Comparison of ENCODE assay signal across 9 cellular contexts in the genomic region with DNA sequence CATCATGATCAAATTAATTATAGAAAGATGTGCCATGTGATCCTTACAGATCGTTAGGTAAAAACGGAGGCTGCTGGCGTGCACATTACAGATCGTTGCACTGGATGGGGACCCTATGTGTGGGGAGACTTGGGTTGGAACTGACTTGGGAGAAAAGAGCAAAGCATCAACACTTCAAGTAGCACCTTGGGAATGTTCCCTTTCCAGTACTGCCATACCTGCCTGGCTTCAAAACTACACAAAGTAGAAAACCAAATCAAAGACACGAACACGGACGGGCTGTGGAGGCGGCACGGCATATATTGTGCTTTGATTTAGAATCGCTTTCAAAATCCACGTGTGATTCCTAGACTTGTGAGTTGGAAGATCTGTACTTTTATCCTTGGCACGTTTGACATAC. TPM values are rescaled to one million over a fixed set of nuclear protein-coding genes. Genes with fewer than 3 reads are reported as not detected.
A peak's percentile ranks its signal among the peaks of the same experiment; 100 is the strongest.
DNase-seq lines count a peak whose midpoint lies in the region; FAIRE-seq and TF ChIP-seq lines count a peak whose summit lies in the region.
"Had no signal": no experiment of that assay in that cellular context is flagged by ENCODE, and none has a peak within 500 bp of the region (broad histone marks: within the 10 kb centered on the region; RNA-seq: fewer than 3 reads in every experiment).

No MANE protein-coding gene starts in this region.

- H4K20me1 ChIP-seq in OCI-LY7 (ENCODE audit: insufficient read depth, low read length), result no peaks in the 10 kb centered on the region

- H3K4me3 ChIP-seq in GM06990 (replicated peaks; ENCODE audit: low read depth, low read length) (peak overlapping the region; percentile 69), OCI-LY7 (ENCODE audit: low read depth, low read length, poor library complexity, severe bottlenecking) (peak overlapping the region; percentile 94), prostate gland (peak overlapping the region; percentile 47 to 51)

- intact Hi-C loops in OCI-LY7 (cut with micrococcal nuclease; ENCODE audit: unreplicated experiment) (no loop called here), prostate gland (cut with DNase I) (loop anchor here (5.0 kb wide), 1 partner anchor 88 kb away; no protein-coding TSS in a partner anchor), posterior cingulate gyrus (cut with DNase I) (loop anchor here (5.0 to 10.0 kb wide), 2 partner anchors 43 to 145 kb away; a partner anchor contains a TSS)

- BruUV-seq in OCI-LY7 (replicated peaks; lab: Mats Ljungman, UMichigan), result TSS peak; percentile 74

- peak overlapping the region; percentile 91; the same call in 1 of the 2 replicates for H2AFZ ChIP-seq in OCI-LY7 (ENCODE audit: low read length)

- WGBS in prostate gland, result 3% methylated on average over 12 of the region's 12 CpGs

- H3K9me3 ChIP-seq in OCI-LY7 (ENCODE audit: low read length) (no peaks in the 10 kb centered on the region), prostate gland (no peaks in the 10 kb centered on the region)

- no peaks in the 10 kb centered on the region for H3K9me2 ChIP-seq in OCI-LY7 (ENCODE audit: insufficient read depth, low read length)

- H3K27me3 ChIP-seq in GM06990 (replicated peaks; ENCODE audit: control insufficient read depth, insufficient read depth, low read length), result no peaks in the 10 kb centered on the region
- no peaks in the 10 kb centered on the region for H3K27me3 ChIP-seq in prostate gland (replicated peaks; ENCODE audit: insufficient read depth)

- peak overlapping the region; percentile 90 for H3K4me2 ChIP-seq in OCI-LY7 (ENCODE audit: low read length)

- peaks cover 58% of the 10 kb centered on the region for H3K79me2 ChIP-seq in OCI-LY7 (ENCODE audit: insufficient read depth, low read depth, low read length)

- CTCF ChIA-PET in OCI-LY7 (lab: Charles Lee; ENCODE audit: unreplicated experiment), result interaction anchor here (1.0 kb wide), 1 partner anchor 17 kb away, joined by 3 read pairs; no protein-coding TSS in a partner anchor

- DNase-seq in GM06990 (ENCODE audit: extremely low read depth, insufficient read length), result no peak
- peak; percentile 8 for DNase-seq in OCI-LY7 (ENCODE audit: low spot score)
- DNase-seq in epithelial cell of prostate (ENCODE audit: low read depth, low spot score), result no peak
- DNase-seq in prostate gland (ENCODE audit: low spot score), result no peak
- DNase-seq in posterior cingulate gyrus, result no peak
- no peak for DNase-seq in LoVo (ENCODE audit: low spot score)
- no peak for DNase-seq in GM19239 (ENCODE audit: insufficient read length, low spot score)
- no peak for DNase-seq in NOMO-1 treated with dmso at 0.1 percent for 144 hours (lab: John Stamatoyannopoulos, UW; ENCODE audit: unreplicated experiment)
- DNase-seq: NCI-H2081 had no signal

- H3K27ac ChIP-seq in OCI-LY7 (ENCODE audit: low read depth, low read length, poor library complexity, severe bottlenecking), result peak overlapping the region; percentile 81
- H3K27ac ChIP-seq in epithelial cell of prostate, result peak overlapping the region; percentile 61
- H3K27ac ChIP-seq in prostate gland, result peak overlapping the region in 1 of 2 donors; percentile 82

- TF ChIP-seq CTCF in GM06990 (IDR thresholded peaks at IDR 0.05; ENCODE audit: insufficient read depth, low read length, poor library complexity, severe bottlenecking) (no peak), OCI-LY7 (conservative IDR thresholded peaks at IDR 0.05; ENCODE audit: low read length) (no peak), prostate gland (IDR thresholded peaks at IDR 0.05) (no peak)

- FAIRE-seq in GM19239 (lab: Jason Lieb, UNC), result no peak

- POLR2A ChIA-PET in OCI-LY7 (lab: Charles Lee), result interaction anchor here (0.7 to 1.1 kb wide), 3 partner anchors 8 to 47 kb away, joined by 3 to 4 read pairs (median 3); a partner anchor contains a TSS

- no peaks in the 10 kb centered on the region; the same call in 1 of the 2 replicates for H3K36me3 ChIP-seq in GM06990 (ENCODE audit: control insufficient read depth, insufficient read depth, low read length)
- H3K36me3 ChIP-seq in OCI-LY7 (ENCODE audit: insufficient read depth, low read length), result peaks cover 23% of the 10 kb centered on the region
- no peaks in the 10 kb centered on the region for H3K36me3 ChIP-seq in prostate gland

- TF ChIP-seq POLR2A in prostate gland (IDR thresholded peaks at IDR 0.05), result no peak

- H3K4me1 ChIP-seq in OCI-LY7 (ENCODE audit: insufficient read depth, low read length, poor library complexity, severe bottlenecking) (peaks cover 33% of the 10 kb centered on the region), prostate gland (replicated peaks) (no peaks in the 10 kb centered on the region)

RNA-seq across cellular contexts. Expression of a gene that starts 0.9 kb away (rescaled TPM):
- 23.9 and 30.6 TPM in 2 replicates for total RNA-seq in OCI-LY7 (2014; rRNA removed; shearing (Covaris generic))
- total RNA-seq in OCI-LY7 (2022), result 12.2 and 14.3 TPM in 2 replicates
- total RNA-seq in prostate gland, result 10 to 100 TPM; 23.2 to 27.4 TPM

RNA-seq across cellular contexts. Expression of a gene that starts 0.9 kb away (rescaled TPM):
- 13.4 and 16.9 TPM in 2 replicates for total RNA-seq in OCI-LY7 (2014; rRNA removed; shearing (Covaris generic))
- 37.3 and 39.6 TPM in 2 replicates for total RNA-seq in OCI-LY7 (2022)
- total RNA-seq in prostate gland, result 10 to 100 TPM in 1 of 2 donors, under 1 TPM in 1; 0.36 to 15.8 TPM

RNA-seq across cellular contexts. Expression of a gene that starts 1.3 kb away (rescaled TPM):
- 11.9 and 12.1 TPM in 2 replicates for total RNA-seq in OCI-LY7 (2014; rRNA removed; shearing (Covaris generic))
- total RNA-seq in OCI-LY7 (2022), result 23.5 and 25.8 TPM in 2 replicates
- total RNA-seq in prostate gland, result 10 to 100 TPM in 1 of 2 donors, 1 to 10 TPM in 1; 10.0 to 19.3 TPM

RNA-seq across cellular contexts. Expression of a gene that starts 43.4 kb away (rescaled TPM):
- 37.2 and 57.5 TPM in 2 replicates for total RNA-seq in OCI-LY7 (2014; rRNA removed; shearing (Covaris generic))
- total RNA-seq in OCI-LY7 (2022) (45.3 and 50.0 TPM in 2 replicates), prostate gland (10 to 100 TPM; 47.0 to 72.7 TPM)

RNA-seq across cellular contexts. Expression of a gene that starts 47.5 kb away (rescaled TPM):
- total RNA-seq in OCI-LY7 (2014; rRNA removed; shearing (Covaris generic)), result 0.47 and 0.95 TPM in 2 replicates
- total RNA-seq in OCI-LY7 (2022), result 1.7 and 2.1 TPM in 2 replicates
- 10 to 100 TPM; 13.2 to 39.1 TPM for total RNA-seq in prostate gland
